Comparison of ENCODE assay signal across 20 cellular contexts in the genomic region with DNA sequence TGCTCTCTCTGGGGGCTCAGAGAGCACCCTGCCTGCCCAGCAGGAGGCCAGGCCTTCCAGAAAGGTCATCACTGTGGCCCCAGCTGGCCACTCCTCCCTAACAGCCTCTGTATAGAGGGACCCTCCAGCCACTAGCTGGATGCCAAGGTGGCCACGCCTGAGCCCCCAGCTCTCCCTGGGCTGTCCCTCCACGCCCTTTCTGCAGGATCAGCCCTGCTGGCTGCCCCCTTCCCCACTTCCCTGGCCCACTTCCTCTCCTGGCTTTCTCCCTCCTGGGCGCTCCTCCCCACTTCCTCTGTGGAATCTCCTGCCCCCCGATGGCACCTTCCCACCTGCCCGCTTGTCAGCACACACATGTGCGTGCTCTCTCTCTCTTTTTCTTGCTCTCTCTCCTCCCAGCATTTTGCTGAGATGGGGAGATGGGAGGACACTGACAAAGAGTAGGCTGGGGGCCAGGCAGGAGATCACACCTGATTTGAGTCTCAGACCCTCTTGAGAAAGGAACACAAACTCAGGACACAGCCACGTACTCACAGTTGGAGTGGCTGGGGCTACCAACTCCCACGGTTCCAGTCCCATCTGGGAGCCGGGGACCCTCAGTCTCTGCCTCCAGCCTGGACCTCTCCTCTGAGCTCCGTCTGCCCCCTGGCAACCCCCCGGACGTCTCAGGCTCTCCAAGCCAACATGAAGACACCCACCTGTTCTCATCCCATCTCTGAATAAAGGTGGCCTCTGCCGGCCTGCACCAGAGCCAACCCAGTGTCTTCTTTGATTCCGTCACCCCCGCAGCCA.
DNase-seq lines count a peak whose midpoint lies in the region; ATAC-seq, FAIRE-seq and TF ChIP-seq lines count a peak whose summit lies in the region.
"Had no signal": no experiment of that assay in that cellular context is flagged by ENCODE, and none has a peak within 500 bp of the region (broad histone marks: within the 10 kb centered on the region; RNA-seq: fewer than 3 reads in every experiment).

No MANE protein-coding gene starts in this region.

- H3K27ac ChIP-seq in left ventricle myocardium inferior (replicated peaks) (no peak overlapping the region), K562 (ENCODE audit: extremely low read depth, low read depth, low read length) (no peak overlapping the region)
- H3K27ac ChIP-seq: 22Rv1, KMS-11 had no signal

- no peak for TF ChIP-seq RAD21 in K562 (CRISPR knock-in tag; conservative IDR thresholded peaks at IDR 0.05 in 1 of 2, IDR thresholded peaks at IDR 0.05 in 1 of 2)

- in situ Hi-C loops in K562 (cut with MboI) = no loop called here

- H3K9me3 Mint-ChIP-seq in neural crest cell (no peaks in the 10 kb centered on the region), type B pancreatic cell (no peaks in the 10 kb centered on the region)
- no peaks in the 10 kb centered on the region for H3K9me3 Mint-ChIP-seq in activated CD4-positive, alpha-beta T cell treated with anti-CD3 and anti-CD28 coated beads, Interleukin-2, amount 10 ng/mL, durations not matched to agents 24 days and 14 days
- H3K9me3 Mint-ChIP-seq: CD4-positive, CD25-positive, alpha-beta regulatory T cell had no signal

- peaks cover 15% of the 10 kb centered on the region; the same call in 1 of the 2 replicates for H4K20me1 ChIP-seq in K562 (replicated peaks; ENCODE audit: control insufficient read depth, insufficient read depth, low read length)

- BruUV-seq in K562 (replicated peaks; lab: Mats Ljungman, UMichigan) = no TSS peak

- no peak for TF ChIP-seq CTCF in left ventricle myocardium inferior (IDR thresholded peaks at IDR 0.05; ENCODE audit: borderline replicate concordance)
- no peak for TF ChIP-seq CTCF in K562 (IDR thresholded peaks at IDR 0.05 in 2 of 3, conservative IDR thresholded peaks at IDR 0.05 in 1 of 3; ENCODE audit: insufficient read depth in 2 of 3, low read depth in 1 of 3, low read length in 3 of 3)
- no peak for TF ChIP-seq CTCF in neural crest cell (conservative IDR thresholded peaks at IDR 0.05)
- no peak for TF ChIP-seq CTCF in type B pancreatic cell (conservative IDR thresholded peaks at IDR 0.05)
- no peak for TF ChIP-seq CTCF in BE2C (IDR thresholded peaks at IDR 0.05; ENCODE audit: low read depth, low read length)

- H3K36me3 Mint-ChIP-seq in neural crest cell (ENCODE audit: low read depth) = no peaks in the 10 kb centered on the region
- no peaks in the 10 kb centered on the region for H3K36me3 Mint-ChIP-seq in type B pancreatic cell
- H3K36me3 Mint-ChIP-seq in activated CD4-positive, alpha-beta T cell treated with anti-CD3 and anti-CD28 coated beads, Interleukin-2, amount 10 ng/mL, durations not matched to agents 24 days and 14 days (ENCODE audit: low read depth) = no peaks in the 10 kb centered on the region
- H3K36me3 Mint-ChIP-seq: CD4-positive, CD25-positive, alpha-beta regulatory T cell had no signal

- no peak overlapping the region; a peak in 1 of 4 replicates for H3K9ac ChIP-seq in K562 (ENCODE audit: insufficient read depth in 1 of 2, low read depth in 2 of 2, low read length in 2 of 2)
- H3K9ac ChIP-seq: KMS-11 had no signal

- 0% methylated on average over 14 of the region's 15 CpGs for WGBS in K562 (ENCODE audit: insufficient coverage, low coverage, missing lambda C conversion rate)

- H3K79me2 ChIP-seq in K562 (ENCODE audit: control insufficient read depth, insufficient read depth, low read length) = no peaks in the 10 kb centered on the region

- no peaks in the 10 kb centered on the region for H3K9me1 ChIP-seq in K562 (ENCODE audit: control insufficient read depth, insufficient read depth, low read length)

- H3K9me3 ChIP-seq in left ventricle myocardium inferior (replicated peaks) = no peaks in the 10 kb centered on the region
- H3K9me3 ChIP-seq in K562 (replicated peaks; ENCODE audit: control insufficient read depth, insufficient read depth, low read depth, low read length) = no peaks in the 10 kb centered on the region
- H3K9me3 ChIP-seq in BE2C = no peaks in the 10 kb centered on the region

- H3K4me3 Mint-ChIP-seq in neural crest cell (no peak overlapping the region), type B pancreatic cell (no peak overlapping the region)
- no peak overlapping the region for H3K4me3 Mint-ChIP-seq in activated CD4-positive, alpha-beta T cell treated with anti-CD3 and anti-CD28 coated beads, Interleukin-2, amount 10 ng/mL, durations not matched to agents 24 days and 14 days
- H3K4me3 Mint-ChIP-seq: B cell; CD4-positive, CD25-positive, alpha-beta regulatory T cell had no signal

- intact Hi-C loops in Right ventricle myocardium inferior (cut with DNase I) = no loop called here
- intact Hi-C loops in left ventricle myocardium inferior (cut with micrococcal nuclease) = no loop called here
- intact Hi-C loops in K562 (cut with micrococcal nuclease) = no loop called here
- intact Hi-C loops in activated CD4-positive, alpha-beta T cell treated with anti-CD3 and anti-CD28 coated beads, Interleukin-2, amount 10 ng/mL, durations not matched to agents 24 days and 14 days (cut with micrococcal nuclease) = no loop called here

- FAIRE-seq in K562 (lab: Jason Lieb, UNC) = no peak
- FAIRE-seq: HTR-8/SVneo had no signal

- TF ChIP-seq POLR2A in K562 (conservative IDR thresholded peaks at IDR 0.05) = no peak

- peak; percentile 13 for DNase-seq in Right ventricle myocardium inferior (ENCODE audit: missing footprints)
- no peak for DNase-seq in left ventricle myocardium inferior
- DNase-seq in K562 (ENCODE audit: extremely low read depth in 1 of 4, low spot score in 3 of 4) = no peak
- no peak for DNase-seq in neural crest cell (ENCODE audit: low read depth, low spot score)
- no peak for DNase-seq in type B pancreatic cell (ENCODE audit: extremely low spot score, unreplicated experiment)
- DNase-seq in BE2C = no peak
- no peak for DNase-seq in activated CD4-positive, alpha-beta T cell treated with anti-CD3 and anti-CD28 coated beads, Interleukin-2, amount 10 ng/mL, durations not matched to agents 24 days and 14 days
- DNase-seq: CD4-positive, CD25-positive, alpha-beta regulatory T cell; DMS153; NCI-H1048; NCI-H1417 treated with DMSO at 0.1 percent for 48 hours; NCI-H1694 treated with DMSO at 0.1 percent for 48 hours; NCI-H2227 treated with DMSO at 0.1 percent for 48 hours; RPMI8226; SHP77 treated with DMSO at 0.1 percent for 48 hours had no signal

- no peak overlapping the region for H3K4me3 ChIP-seq in left ventricle myocardium inferior
- no peak overlapping the region for H3K4me3 ChIP-seq in K562
- H3K4me3 ChIP-seq in BE2C (ENCODE audit: low read depth, low read length) = no peak overlapping the region

- H3K4me1 ChIP-seq in left ventricle myocardium inferior (no peaks in the 10 kb centered on the region), K562 (replicated peaks in 1 of 2; ENCODE audit: control insufficient read depth in 2 of 2, insufficient read depth in 2 of 2, low read length in 2 of 2) (no peaks in the 10 kb centered on the region), BE2C (peaks cover 10% of the 10 kb centered on the region)

- ATAC-seq in Right ventricle myocardium inferior (no peak), K562 (no peak), HG03354 (IDR thresholded peaks at IDR 0.05; ENCODE audit: poor library complexity, severe bottlenecking, unreplicated experiment) (no peak)

- CTCF ChIA-PET in K562 (lab: Yijun Ruan, JAX; ENCODE audit: low intra/inter-chr PET ratio) = no interaction called here

- H3K36me3 ChIP-seq in left ventricle myocardium inferior (peaks cover 17% of the 10 kb centered on the region), K562 (ENCODE audit: control insufficient read depth, insufficient read depth, low read length) (no peaks in the 10 kb centered on the region), BE2C (no peaks in the 10 kb centered on the region)

- POLR2A ChIA-PET in K562 (lab: Yijun Ruan, JAX) = interaction anchor here (1.1 kb wide), 1 partner anchor 9 kb away, joined by 3 read pairs; no protein-coding TSS in a partner anchor

- H3K27me3 Mint-ChIP-seq in neural crest cell (ENCODE audit: low read depth) (no peaks in the 10 kb centered on the region), type B pancreatic cell (peaks cover 4% of the 10 kb centered on the region)
- H3K27me3 Mint-ChIP-seq in activated CD4-positive, alpha-beta T cell treated with anti-CD3 and anti-CD28 coated beads, Interleukin-2, amount 10 ng/mL, durations not matched to agents 24 days and 14 days = peaks cover 2% of the 10 kb centered on the region
- H3K27me3 Mint-ChIP-seq: CD4-positive, CD25-positive, alpha-beta regulatory T cell had no signal

- no peak overlapping the region for H2AFZ ChIP-seq in K562 (ENCODE audit: low read depth, low read length)

- no peak overlapping the region for H3K4me2 ChIP-seq in K562 (ENCODE audit: insufficient read depth, low read length)
- H3K4me2 ChIP-seq: KMS-11 had no signal

- no peak for TF ChIP-seq EP300 in K562 (IDR thresholded peaks at IDR 0.05; ENCODE audit: low read length)

- H3K4me1 Mint-ChIP-seq in neural crest cell (peaks cover 10% of the 10 kb centered on the region), type B pancreatic cell (ENCODE audit: unreplicated experiment) (peaks cover 12% of the 10 kb centered on the region)
- H3K4me1 Mint-ChIP-seq in activated CD4-positive, alpha-beta T cell treated with anti-CD3 and anti-CD28 coated beads, Interleukin-2, amount 10 ng/mL, durations not matched to agents 24 days and 14 days = no peaks in the 10 kb centered on the region
- H3K4me1 Mint-ChIP-seq: B cell; CD4-positive, CD25-positive, alpha-beta regulatory T cell had no signal

- H3K27me3 ChIP-seq in left ventricle myocardium inferior (ENCODE audit: low read depth) (no peaks in the 10 kb centered on the region), K562 (ENCODE audit: control insufficient read depth in 2 of 2, insufficient read depth in 2 of 2, low read length in 2 of 2) (peaks cover 27 to 88% of the 10 kb centered on the region in 2 experiments; a peak in 4 of 5 replicates), BE2C (no peaks in the 10 kb centered on the region)

- H3K27ac Mint-ChIP-seq in neural crest cell (ENCODE audit: unreplicated experiment) (peak overlapping the region; percentile 67), type B pancreatic cell (peak overlapping the region; percentile 16)
- no peak overlapping the region for H3K27ac Mint-ChIP-seq in activated CD4-positive, alpha-beta T cell treated with anti-CD3 and anti-CD28 coated beads, Interleukin-2, amount 10 ng/mL, durations not matched to agents 24 days and 14 days
- H3K27ac Mint-ChIP-seq: B cell; CD4-positive, CD25-positive, alpha-beta regulatory T cell had no signal

TF ChIP-seq in K562, 482 proteins besides CTCF, POLR2A, EP300 and RAD21:
- peak; percentile 9; the same call in 1 of the 2 replicates for TF ChIP-seq SPI1 (IDR thresholded peaks at IDR 0.05; ENCODE audit: borderline replicate concordance, low read depth, low read length)
- TF ChIP-seq PYGO2 (tag; IDR thresholded peaks at IDR 0.05) = no peak
- no peak for TF ChIP-seq FIP1L1 (IDR thresholded peaks at IDR 0.05; ENCODE audit: low read depth, low read length, poor library complexity, severe bottlenecking)
- TF ChIP-seq STAT5A (IDR thresholded peaks at IDR 0.05; ENCODE audit: borderline replicate concordance, low read length) = no peak
- TF ChIP-seq POLR2G (IDR thresholded peaks at IDR 0.05; ENCODE audit: low read depth, low read length) = no peak
- TF ChIP-seq PTBP1 (IDR thresholded peaks at IDR 0.05; ENCODE audit: low read depth, low read length) = no peak
- TF ChIP-seq HMGN3 (IDR thresholded peaks at IDR 0.05; ENCODE audit: borderline replicate concordance, extremely low read depth, insufficient read length, low read depth, low read length) = no peak
